Comparison of ENCODE assay signal across 1 cellular context in genomic region chr20:47501483-47502270, GRCh38.
TF ChIP-seq lines count a peak whose summit lies in the region.

Gene NCOA3, plus strand, starts transcription at chr20:47501887. Its CDS starts 120,361 bp downstream, at chr20:47622248.

TF ChIP-seq in GM12878, 131 proteins besides CTCF, POLR2A, EP300 and RAD21 (continued from another document and continues in another):
- TF ChIP-seq ELK1 (IDR thresholded peaks at IDR 0.05; ENCODE audit: low read depth, low read length), result peak; percentile 57; the same call in 1 of the 2 replicates
- no peak for TF ChIP-seq KLF5 (IDR thresholded peaks at IDR 0.05; ENCODE audit: partially characterized antibody)
- TF ChIP-seq BCL3 (IDR thresholded peaks at IDR 0.05; ENCODE audit: borderline replicate concordance, insufficient read depth, low read depth, low read length, poor library complexity, severe bottlenecking), result peak; percentile 72
- no peak for TF ChIP-seq E2F8 (IDR thresholded peaks at IDR 0.05; ENCODE audit: low read depth, partially characterized antibody)
- TF ChIP-seq MYB (IDR thresholded peaks at IDR 0.05; ENCODE audit: borderline replicate concordance, low read depth, low read length), result no peak; the same call in 1 of the 2 replicates
- no peak for TF ChIP-seq SUPT20H (IDR thresholded peaks at IDR 0.05; ENCODE audit: borderline replicate concordance, control insufficient read depth, low read depth, low read length)
- 0 out of 2 replicates have a peak, but pooled peaks have one; percentile 24 for TF ChIP-seq PAX5 (IDR thresholded peaks at IDR 0.05; ENCODE audit: borderline replicate concordance, low read depth, low read length)
- no peak for TF ChIP-seq ZNF592 (IDR thresholded peaks at IDR 0.05)
- peak in 1 of 2 experiments; percentile 19; a peak in 1 of 4 replicates for TF ChIP-seq SRF (IDR thresholded peaks at IDR 0.05; ENCODE audit: low read depth in 2 of 2, low read length in 2 of 2)
- TF ChIP-seq GABPA (IDR thresholded peaks at IDR 0.05; ENCODE audit: low read depth), result 0 out of 2 replicates have a peak, but pooled peaks have one; percentile 18
- peak; percentile 3 to 75 for TF ChIP-seq EGR1 (IDR thresholded peaks at IDR 0.05; ENCODE audit: borderline replicate concordance in 1 of 2, low read depth in 2 of 2, low read length in 2 of 2)
- TF ChIP-seq NFIC (IDR thresholded peaks at IDR 0.05; ENCODE audit: low read depth, low read length), result 0 out of 2 replicates have a peak, but pooled peaks have one; percentile 16
- TF ChIP-seq FOS (IDR thresholded peaks at IDR 0.05; ENCODE audit: borderline replicate concordance, extremely low read depth, insufficient read length), result no peak
- 0 out of 2 replicates have a peak, but pooled peaks have one; percentile 24 for TF ChIP-seq ZNF217 (IDR thresholded peaks at IDR 0.05)
- TF ChIP-seq YBX1 (IDR thresholded peaks at IDR 0.05), result no peak
- peak; percentile 85 for TF ChIP-seq MEF2B (IDR thresholded peaks at IDR 0.05; ENCODE audit: partially characterized antibody, poor library complexity, severe bottlenecking)
- no peak for TF ChIP-seq TARDBP (IDR thresholded peaks at IDR 0.05; ENCODE audit: borderline replicate concordance)
- no peak for TF ChIP-seq USF2 (IDR thresholded peaks at IDR 0.05; ENCODE audit: borderline replicate concordance, low read depth, low read length)
- 0 out of 2 replicates have a peak, but pooled peaks have one; percentile 23 for TF ChIP-seq ATF2 (IDR thresholded peaks at IDR 0.05; ENCODE audit: low read length)
- no peak for TF ChIP-seq ATF7 (IDR thresholded peaks at IDR 0.05; ENCODE audit: low read depth)
- TF ChIP-seq PAX8 (IDR thresholded peaks at IDR 0.05), result no peak
- no peak for TF ChIP-seq ZBTB11 (CRISPR knock-in tag; IDR thresholded peaks at IDR 0.05)
- TF ChIP-seq NFYA (IDR thresholded peaks at IDR 0.05; ENCODE audit: borderline replicate concordance, low read depth, low read length), result no peak
- peak; percentile 88 for TF ChIP-seq SIN3A (IDR thresholded peaks at IDR 0.05; ENCODE audit: low read depth, low read length)
- peak; percentile 38; the same call in 1 of the 2 replicates for TF ChIP-seq NR2F1 (conservative IDR thresholded peaks at IDR 0.05)
- TF ChIP-seq CHD4 (IDR thresholded peaks at IDR 0.05), result no peak
- no peak for TF ChIP-seq ZNF687 (IDR thresholded peaks at IDR 0.05)
- no peak for TF ChIP-seq USF1 (IDR thresholded peaks at IDR 0.05; ENCODE audit: borderline replicate concordance, extremely low read length, insufficient read depth, low read depth, low read length)
- no peak; the same call in 1 of the 2 replicates for TF ChIP-seq ZBTB33 (IDR thresholded peaks at IDR 0.05)
- peak; percentile 87 for TF ChIP-seq CHD2 (IDR thresholded peaks at IDR 0.05; ENCODE audit: borderline replicate concordance, low read depth, low read length)
- peak; percentile 81 for TF ChIP-seq MEF2A (IDR thresholded peaks at IDR 0.05; ENCODE audit: insufficient read depth, low read depth, low read length)
